1 cellular context compared by ENCODE assay signal in the genomic region with DNA sequence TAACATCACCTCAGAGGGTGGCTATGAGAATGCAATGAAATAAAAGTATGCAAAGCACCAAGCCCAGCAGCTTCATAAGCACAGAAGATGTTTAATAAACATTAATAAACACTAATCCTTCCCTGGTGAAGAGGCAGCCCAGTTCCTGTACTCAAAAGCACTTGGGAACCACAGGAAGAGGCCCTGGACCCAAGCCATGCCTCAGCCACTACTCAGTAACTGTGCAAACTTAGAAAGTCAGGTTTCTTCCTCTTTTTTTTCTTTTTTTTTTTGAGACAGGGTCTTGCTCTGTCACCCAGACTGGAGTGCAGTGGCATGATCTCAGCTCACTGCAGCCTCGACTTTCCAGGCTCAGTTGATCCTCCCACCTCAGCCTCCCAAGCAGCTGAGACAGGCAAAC.
TF ChIP-seq lines count a peak whose summit lies in the region.

No MANE protein-coding gene starts in this region.

TF ChIP-seq in SK-N-SH treated with all-trans-retinoic acid at 6 μM for 48 hours, 23 proteins besides CTCF, POLR2A, EP300 and RAD21 (continued from another document):
- no peak for TF ChIP-seq TSHZ2 (CRISPR knock-in tag; IDR thresholded peaks at IDR 0.05)
